In the genomic region with DNA sequence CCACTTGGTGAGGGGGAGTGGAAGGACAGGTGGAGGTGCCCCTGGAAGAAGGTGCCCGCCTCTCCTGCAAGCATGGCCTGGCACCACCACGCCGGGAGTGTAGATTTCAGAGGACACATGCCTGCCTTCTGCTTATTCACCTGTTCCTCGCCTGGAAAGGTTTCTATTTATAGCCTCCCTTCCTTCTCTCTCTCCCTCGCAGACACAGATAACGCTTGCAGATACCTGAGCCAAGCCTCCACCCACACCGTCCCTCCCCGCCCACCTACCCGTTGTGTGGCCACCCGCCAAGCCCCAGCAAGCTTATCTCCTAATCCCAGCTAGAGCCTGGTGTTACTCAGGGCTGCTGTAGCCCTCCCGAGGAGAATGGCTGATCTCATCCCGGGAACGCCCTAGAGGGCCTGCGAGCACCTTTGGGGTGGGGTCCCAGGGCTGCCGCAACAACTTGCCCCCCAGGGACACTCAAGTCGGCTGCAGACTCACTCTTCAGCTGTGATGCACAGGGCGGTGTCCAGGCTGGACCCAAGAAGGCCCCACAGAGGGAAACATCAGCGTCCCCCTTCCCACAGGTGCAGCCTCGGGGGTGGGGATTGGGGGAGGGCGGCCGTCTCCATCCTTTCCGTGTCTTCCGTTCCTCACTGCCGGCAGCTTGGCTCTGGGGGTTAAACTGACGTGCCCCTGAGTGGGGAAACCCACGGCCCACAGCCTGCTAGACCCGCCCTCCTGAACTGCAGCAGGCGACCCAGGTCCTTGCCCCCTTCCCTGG, we compare ENCODE assay signal across 1 cellular context.
TF ChIP-seq lines count a peak whose summit lies in the region.

No MANE protein-coding gene starts in this region.

TF ChIP-seq in GM23338, 12 proteins besides CTCF, POLR2A, EP300 and RAD21 (continued from another document):
- TF ChIP-seq, protein P1, sequence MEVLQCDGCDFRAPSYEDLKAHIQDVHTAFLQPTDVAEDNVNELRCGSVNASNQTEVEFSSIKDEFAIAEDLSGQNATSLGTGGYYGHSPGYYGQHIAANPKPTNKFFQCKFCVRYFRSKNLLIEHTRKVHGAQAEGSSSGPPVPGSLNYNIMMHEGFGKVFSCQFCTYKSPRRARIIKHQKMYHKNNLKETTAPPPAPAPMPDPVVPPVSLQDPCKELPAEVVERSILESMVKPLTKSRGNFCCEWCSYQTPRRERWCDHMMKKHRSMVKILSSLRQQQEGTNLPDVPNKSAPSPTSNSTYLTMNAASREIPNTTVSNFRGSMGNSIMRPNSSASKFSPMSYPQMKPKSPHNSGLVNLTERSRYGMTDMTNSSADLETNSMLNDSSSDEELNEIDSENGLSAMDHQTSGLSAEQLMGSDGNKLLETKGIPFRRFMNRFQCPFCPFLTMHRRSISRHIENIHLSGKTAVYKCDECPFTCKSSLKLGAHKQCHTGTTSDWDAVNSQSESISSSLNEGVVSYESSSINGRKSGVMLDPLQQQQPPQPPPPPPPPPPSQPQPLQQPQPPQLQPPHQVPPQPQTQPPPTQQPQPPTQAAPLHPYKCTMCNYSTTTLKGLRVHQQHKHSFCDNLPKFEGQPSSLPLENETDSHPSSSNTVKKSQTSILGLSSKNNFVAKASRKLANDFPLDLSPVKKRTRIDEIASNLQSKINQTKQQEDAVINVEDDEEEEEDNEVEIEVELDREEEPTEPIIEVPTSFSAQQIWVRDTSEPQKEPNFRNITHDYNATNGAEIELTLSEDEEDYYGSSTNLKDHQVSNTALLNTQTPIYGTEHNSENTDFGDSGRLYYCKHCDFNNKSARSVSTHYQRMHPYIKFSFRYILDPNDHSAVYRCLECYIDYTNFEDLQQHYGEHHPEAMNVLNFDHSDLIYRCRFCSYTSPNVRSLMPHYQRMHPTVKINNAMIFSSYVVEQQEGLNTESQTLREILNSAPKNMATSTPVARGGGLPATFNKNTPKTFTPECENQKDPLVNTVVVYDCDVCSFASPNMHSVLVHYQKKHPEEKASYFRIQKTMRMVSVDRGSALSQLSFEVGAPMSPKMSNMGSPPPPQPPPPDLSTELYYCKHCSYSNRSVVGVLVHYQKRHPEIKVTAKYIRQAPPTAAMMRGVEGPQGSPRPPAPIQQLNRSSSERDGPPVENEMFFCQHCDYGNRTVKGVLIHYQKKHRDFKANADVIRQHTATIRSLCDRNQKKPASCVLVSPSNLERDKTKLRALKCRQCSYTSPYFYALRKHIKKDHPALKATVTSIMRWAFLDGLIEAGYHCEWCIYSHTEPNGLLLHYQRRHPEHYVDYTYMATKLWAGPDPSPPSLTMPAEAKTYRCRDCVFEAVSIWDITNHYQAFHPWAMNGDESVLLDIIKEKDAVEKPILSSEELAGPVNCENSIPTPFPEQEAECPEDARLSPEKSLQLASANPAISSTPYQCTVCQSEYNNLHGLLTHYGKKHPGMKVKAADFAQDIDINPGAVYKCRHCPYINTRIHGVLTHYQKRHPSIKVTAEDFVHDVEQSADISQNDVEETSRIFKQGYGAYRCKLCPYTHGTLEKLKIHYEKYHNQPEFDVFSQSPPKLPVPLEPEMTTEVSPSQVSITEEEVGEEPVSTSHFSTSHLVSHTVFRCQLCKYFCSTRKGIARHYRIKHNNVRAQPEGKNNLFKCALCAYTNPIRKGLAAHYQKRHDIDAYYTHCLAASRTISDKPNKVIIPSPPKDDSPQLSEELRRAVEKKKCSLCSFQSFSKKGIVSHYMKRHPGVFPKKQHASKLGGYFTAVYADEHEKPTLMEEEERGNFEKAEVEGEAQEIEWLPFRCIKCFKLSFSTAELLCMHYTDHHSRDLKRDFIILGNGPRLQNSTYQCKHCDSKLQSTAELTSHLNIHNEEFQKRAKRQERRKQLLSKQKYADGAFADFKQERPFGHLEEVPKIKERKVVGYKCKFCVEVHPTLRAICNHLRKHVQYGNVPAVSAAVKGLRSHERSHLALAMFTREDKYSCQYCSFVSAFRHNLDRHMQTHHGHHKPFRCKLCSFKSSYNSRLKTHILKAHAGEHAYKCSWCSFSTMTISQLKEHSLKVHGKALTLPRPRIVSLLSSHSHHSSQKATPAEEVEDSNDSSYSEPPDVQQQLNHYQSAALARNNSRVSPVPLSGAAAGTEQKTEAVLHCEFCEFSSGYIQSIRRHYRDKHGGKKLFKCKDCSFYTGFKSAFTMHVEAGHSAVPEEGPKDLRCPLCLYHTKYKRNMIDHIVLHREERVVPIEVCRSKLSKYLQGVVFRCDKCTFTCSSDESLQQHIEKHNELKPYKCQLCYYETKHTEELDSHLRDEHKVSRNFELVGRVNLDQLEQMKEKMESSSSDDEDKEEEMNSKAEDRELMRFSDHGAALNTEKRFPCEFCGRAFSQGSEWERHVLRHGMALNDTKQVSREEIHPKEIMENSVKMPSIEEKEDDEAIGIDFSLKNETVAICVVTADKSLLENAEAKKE (CRISPR knock-in tag; IDR thresholded peaks at IDR 0.05) = no peak
- TF ChIP-seq, protein P2, sequence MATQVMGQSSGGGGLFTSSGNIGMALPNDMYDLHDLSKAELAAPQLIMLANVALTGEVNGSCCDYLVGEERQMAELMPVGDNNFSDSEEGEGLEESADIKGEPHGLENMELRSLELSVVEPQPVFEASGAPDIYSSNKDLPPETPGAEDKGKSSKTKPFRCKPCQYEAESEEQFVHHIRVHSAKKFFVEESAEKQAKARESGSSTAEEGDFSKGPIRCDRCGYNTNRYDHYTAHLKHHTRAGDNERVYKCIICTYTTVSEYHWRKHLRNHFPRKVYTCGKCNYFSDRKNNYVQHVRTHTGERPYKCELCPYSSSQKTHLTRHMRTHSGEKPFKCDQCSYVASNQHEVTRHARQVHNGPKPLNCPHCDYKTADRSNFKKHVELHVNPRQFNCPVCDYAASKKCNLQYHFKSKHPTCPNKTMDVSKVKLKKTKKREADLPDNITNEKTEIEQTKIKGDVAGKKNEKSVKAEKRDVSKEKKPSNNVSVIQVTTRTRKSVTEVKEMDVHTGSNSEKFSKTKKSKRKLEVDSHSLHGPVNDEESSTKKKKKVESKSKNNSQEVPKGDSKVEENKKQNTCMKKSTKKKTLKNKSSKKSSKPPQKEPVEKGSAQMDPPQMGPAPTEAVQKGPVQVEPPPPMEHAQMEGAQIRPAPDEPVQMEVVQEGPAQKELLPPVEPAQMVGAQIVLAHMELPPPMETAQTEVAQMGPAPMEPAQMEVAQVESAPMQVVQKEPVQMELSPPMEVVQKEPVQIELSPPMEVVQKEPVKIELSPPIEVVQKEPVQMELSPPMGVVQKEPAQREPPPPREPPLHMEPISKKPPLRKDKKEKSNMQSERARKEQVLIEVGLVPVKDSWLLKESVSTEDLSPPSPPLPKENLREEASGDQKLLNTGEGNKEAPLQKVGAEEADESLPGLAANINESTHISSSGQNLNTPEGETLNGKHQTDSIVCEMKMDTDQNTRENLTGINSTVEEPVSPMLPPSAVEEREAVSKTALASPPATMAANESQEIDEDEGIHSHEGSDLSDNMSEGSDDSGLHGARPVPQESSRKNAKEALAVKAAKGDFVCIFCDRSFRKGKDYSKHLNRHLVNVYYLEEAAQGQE (IDR thresholded peaks at IDR 0.05; ENCODE audit: unreplicated experiment) = no peak
- TF ChIP-seq STAT1 (IDR thresholded peaks at IDR 0.05; ENCODE audit: unreplicated experiment) = no peak
TF ChIP-seq in GM23338: peak in this region for 0.
